ENCODE assay signal across 21 cellular contexts in the genomic region with DNA sequence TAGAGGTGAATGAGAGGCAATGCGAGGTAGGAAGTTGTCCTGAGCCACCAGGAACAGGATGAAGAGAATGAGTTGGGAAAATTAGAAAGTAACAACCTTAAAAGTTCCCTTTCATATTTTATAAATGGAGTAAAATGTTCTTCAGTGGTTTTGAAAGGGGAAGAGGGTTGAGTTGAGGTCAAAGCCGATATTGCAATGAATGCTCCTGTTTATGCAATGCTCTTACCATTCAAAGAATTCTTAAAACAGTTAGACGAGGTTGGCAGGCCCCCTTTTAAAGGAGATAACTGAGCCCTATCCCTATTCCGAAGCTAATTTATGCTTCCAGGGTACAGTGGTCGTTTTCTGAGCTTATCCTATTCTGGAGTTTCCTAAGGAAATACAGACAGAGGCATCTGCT.
"Had no signal": no experiment of that assay in that cellular context is flagged by ENCODE, and none has a peak within 500 bp of the region (broad histone marks: within the 10 kb centered on the region; RNA-seq: fewer than 3 reads in every experiment).

No MANE protein-coding gene starts in this region.

- H3K27ac Mint-ChIP-seq: activated CD4-positive, alpha-beta T cell treated with anti-CD3 and anti-CD28 coated beads, Interleukin-2, amount 10 ng/mL, durations not matched to agents 24 days and 14 days; activated CD8-positive, alpha-beta T cell treated with anti-CD3 and anti-CD28 coated beads for 36 hours; activated naive CD8-positive, alpha-beta T cell treated with anti-CD3 and anti-CD28 coated beads for 36 hours; activated T-helper 17 cell treated with anti-CD3 and anti-CD28 coated beads, Interleukin-2, amount 50 U/mL, for 72 hours; effector memory CD8-positive, alpha-beta T cell; stimulated activated naive B cell treated with anti-CD40 and anti-IgM and Interleukin-4, amounts not matched to agents 10 μg/mL and 1 μg/mL and 100 μg/mL, for 72 hours had no signal

- H3K9me3 Mint-ChIP-seq: activated CD4-positive, alpha-beta T cell treated with anti-CD3 and anti-CD28 coated beads, Interleukin-2, amount 10 ng/mL, durations not matched to agents 24 days and 14 days; activated CD8-positive, alpha-beta T cell treated with anti-CD3 and anti-CD28 coated beads for 36 hours; activated naive CD8-positive, alpha-beta T cell treated with anti-CD3 and anti-CD28 coated beads for 36 hours; nephron; stimulated activated naive B cell treated with anti-CD40 and anti-IgM and Interleukin-4, amounts not matched to agents 10 μg/mL and 1 μg/mL and 100 μg/mL, for 72 hours had no signal

- H3K4me3 Mint-ChIP-seq: activated CD4-positive, alpha-beta T cell treated with anti-CD3 and anti-CD28 coated beads, Interleukin-2, amount 10 ng/mL, durations not matched to agents 24 days and 14 days; activated CD8-positive, alpha-beta T cell treated with anti-CD3 and anti-CD28 coated beads for 36 hours; activated naive CD8-positive, alpha-beta T cell treated with anti-CD3 and anti-CD28 coated beads for 36 hours; activated T-helper 17 cell treated with anti-CD3 and anti-CD28 coated beads, Interleukin-2, amount 50 U/mL, for 72 hours; effector memory CD8-positive, alpha-beta T cell; nephron; stimulated activated naive B cell treated with anti-CD40 and anti-IgM and Interleukin-4, amounts not matched to agents 10 μg/mL and 1 μg/mL and 100 μg/mL, for 72 hours had no signal

- H3K27me3 Mint-ChIP-seq: activated CD4-positive, alpha-beta T cell treated with anti-CD3 and anti-CD28 coated beads, Interleukin-2, amount 10 ng/mL, durations not matched to agents 24 days and 14 days; activated CD8-positive, alpha-beta T cell treated with anti-CD3 and anti-CD28 coated beads for 36 hours; activated naive CD8-positive, alpha-beta T cell treated with anti-CD3 and anti-CD28 coated beads for 36 hours; activated T-helper 17 cell treated with anti-CD3 and anti-CD28 coated beads, Interleukin-2, amount 50 U/mL, for 72 hours; effector memory CD8-positive, alpha-beta T cell; stimulated activated naive B cell treated with anti-CD40 and anti-IgM and Interleukin-4, amounts not matched to agents 10 μg/mL and 1 μg/mL and 100 μg/mL, for 72 hours had no signal

- H3K4me3 ChIP-seq: body of pancreas, esophagus squamous epithelium, lung, sigmoid colon, thoracic aorta, upper lobe of left lung had no signal

- H3K36me3 Mint-ChIP-seq: activated naive CD8-positive, alpha-beta T cell treated with anti-CD3 and anti-CD28 coated beads for 36 hours; stimulated activated naive B cell treated with anti-CD40 and anti-IgM and Interleukin-4, amounts not matched to agents 10 μg/mL and 1 μg/mL and 100 μg/mL, for 72 hours had no signal

- H3K27ac ChIP-seq: body of pancreas, esophagus squamous epithelium, sigmoid colon, thoracic aorta, upper lobe of left lung had no signal

- DNase-seq: activated CD4-positive, alpha-beta T cell treated with anti-CD3 and anti-CD28 coated beads, Interleukin-2, amount 10 ng/mL, durations not matched to agents 24 days and 14 days; activated CD8-positive, alpha-beta T cell treated with anti-CD3 and anti-CD28 coated beads for 36 hours; activated naive CD4-positive, alpha-beta T cell; activated naive CD8-positive, alpha-beta T cell treated with anti-CD3 and anti-CD28 coated beads for 36 hours; activated T-cell treated with anti-CD3 and anti-CD28 coated beads, Interleukin-2, amount 50 U/mL, for 1 hour; body of pancreas; effector memory CD8-positive, alpha-beta T cell; esophagus squamous epithelium; foreskin melanocyte; glutamatergic neuron; hippocampal formation; left colon; midbrain; sigmoid colon; stimulated activated naive B cell treated with anti-CD40 and anti-IgM and Interleukin-4, amounts not matched to agents 10 μg/mL and 1 μg/mL and 100 μg/mL, for 72 hours; T-helper 9 cell; upper lobe of left lung had no signal

- H3K4me1 Mint-ChIP-seq: activated CD4-positive, alpha-beta T cell treated with anti-CD3 and anti-CD28 coated beads, Interleukin-2, amount 10 ng/mL, durations not matched to agents 24 days and 14 days; activated naive CD8-positive, alpha-beta T cell treated with anti-CD3 and anti-CD28 coated beads for 36 hours; activated T-helper 17 cell treated with anti-CD3 and anti-CD28 coated beads, Interleukin-2, amount 50 U/mL, for 72 hours; stimulated activated naive B cell treated with anti-CD40 and anti-IgM and Interleukin-4, amounts not matched to agents 10 μg/mL and 1 μg/mL and 100 μg/mL, for 72 hours had no signal

- ATAC-seq: activated CD8-positive, alpha-beta T cell treated with anti-CD3 and anti-CD28 coated beads for 36 hours; activated T-helper 17 cell treated with anti-CD3 and anti-CD28 coated beads, Interleukin-2, amount 50 U/mL, for 72 hours; body of pancreas; effector memory CD8-positive, alpha-beta T cell; left colon; stimulated activated naive B cell treated with anti-CD40 and anti-IgM and Interleukin-4, amounts not matched to agents 10 μg/mL and 1 μg/mL and 100 μg/mL, for 72 hours had no signal

- H3K4me1 ChIP-seq: body of pancreas, esophagus squamous epithelium, sigmoid colon, upper lobe of left lung had no signal

- H3K27me3 ChIP-seq: body of pancreas, esophagus squamous epithelium, sigmoid colon, upper lobe of left lung had no signal

- H3K9me3 ChIP-seq: body of pancreas, esophagus squamous epithelium, sigmoid colon, thoracic aorta, upper lobe of left lung had no signal

- H3K36me3 ChIP-seq: esophagus squamous epithelium, sigmoid colon, thoracic aorta, upper lobe of left lung had no signal
